In genomic region chr6:48311301-48311700, GRCh38 we compare ENCODE assay signal across 34 cellular contexts.
"Had no signal": no experiment of that assay in that cellular context is flagged by ENCODE, and none has a peak within 500 bp of the region (broad histone marks: within the 10 kb centered on the region; RNA-seq: fewer than 3 reads in every experiment).

No MANE protein-coding gene starts in this region.

- FAIRE-seq: bronchial epithelial cell, TTC549 had no signal

- H3K4me1 ChIP-seq: adrenal gland, ascending aorta had no signal

- H3K4me3 ChIP-seq: adrenal gland, ascending aorta, cardiac muscle cell had no signal

- H3K27me3 ChIP-seq: adrenal gland, ascending aorta, cardiac muscle cell had no signal

- H3K36me3 ChIP-seq: adrenal gland, ascending aorta, cardiac muscle cell had no signal

- H3K27ac ChIP-seq: adrenal gland, ascending aorta, cardiac muscle cell, VCaP had no signal

- ATAC-seq: activated CD8-positive, alpha-beta T cell treated with anti-CD3 and anti-CD28 coated beads for 36 hours; activated naive CD4-positive, alpha-beta T cell treated with anti-CD3 and anti-CD28 coated beads, Interleukin-2, amount 50 U/mL, for 72 hours; activated T-cell treated with anti-CD3 and anti-CD28 coated beads, Interleukin-2, amount 50 U/mL, for 4 hours; activated T-cell treated with anti-CD3 and anti-CD28 coated beads, Interleukin-2, amount 50 U/mL, for 72 hours; activated T-helper 17 cell treated with anti-CD3 and anti-CD28 coated beads, Interleukin-2, amount 50 U/mL, for 72 hours had no signal

- H3K9me3 ChIP-seq: adrenal gland, ascending aorta had no signal

- DNase-seq: activated B cell treated with CpG ODN at 0.5 μM for 24 hours; activated CD4-positive, alpha-beta memory T cell treated with anti-CD3 and anti-CD28 coated beads for 36 hours; activated CD4-positive, alpha-beta T cell treated with anti-CD3 and anti-CD28 coated beads for 4 hours; activated CD4-positive, alpha-beta T cell treated with anti-CD3 and anti-CD28 coated beads, Interleukin-2, amount 10 ng/mL, durations not matched to agents 24 days and 14 days; activated CD4-positive, alpha-beta T cell treated with anti-CD3 and anti-CD28 coated beads, Interleukin-2, amount 50 U/mL, for 1 hour; activated CD4-positive, alpha-beta T cell treated with anti-CD3 and anti-CD28 coated beads, Interleukin-2, amount 50 U/mL, for 4 hours; activated CD4-positive, CD25-positive, alpha-beta regulatory T cell treated with anti-CD3 and anti-CD28 coated beads, Interleukin-2, amount 50 U/mL, for 72 hours; activated CD8-positive, alpha-beta memory T cell treated with anti-CD3 and anti-CD28 coated beads, Interleukin-2, amount 50 U/mL, for 4 hours; activated CD8-positive, alpha-beta T cell treated with anti-CD3 and anti-CD28 coated beads for 36 hours; activated effector memory CD4-positive, alpha-beta T cell treated with anti-CD3 and anti-CD28 coated beads, Interleukin-2, amount 50 U/mL, for 16 hours; activated gamma-delta T cell treated with Interleukin-2 at 50 U/mL for 16 hours; activated naive CD4-positive, alpha-beta T cell; activated naive CD4-positive, alpha-beta T cell treated with anti-CD3 and anti-CD28 coated beads for 36 hours; activated naive CD4-positive, alpha-beta T cell treated with anti-CD3 and anti-CD28 coated beads, Interleukin-2, amount 50 U/mL, for 16 hours; activated naive CD8-positive, alpha-beta T cell treated with anti-CD3 and anti-CD28 coated beads for 36 hours; activated T-cell treated with anti-CD3 and anti-CD28 coated beads for 4 hours; activated T-cell treated with anti-CD3 and anti-CD28 coated beads, Interleukin-2, amount 50 U/mL, for 1 hour; activated T-cell treated with anti-CD3 and anti-CD28 coated beads, Interleukin-2, amount 50 U/mL, for 4 hours; activated T-cell treated with anti-CD3 and anti-CD28 coated beads, Interleukin-2, amount 50 U/mL, for 72 hours; adrenal gland; amniotic stem cell; anterior cingulate cortex; caudate nucleus; cerebellar nuclear complex; T-helper 1 cell; T-helper 2 cell; T-helper 9 cell had no signal
